Comparison of ENCODE assay signal across 8 cellular contexts in genomic region chr2:48531141-48531648, GRCh38. TPM values are rescaled to one million over a fixed set of nuclear protein-coding genes. Genes with fewer than 3 reads are reported as not detected.
DNase-seq lines count a peak whose midpoint lies in the region; ATAC-seq and TF ChIP-seq lines count a peak whose summit lies in the region.

No MANE protein-coding gene starts in this region.

- peaks cover 9% of the 10 kb centered on the region for H3K4me1 ChIP-seq in parathyroid adenoma

- no peak overlapping the region for H3K9ac ChIP-seq in parathyroid adenoma

- H3K4me3 ChIP-seq in WI38 (ENCODE audit: low read depth, low read length) (peak overlapping the region; percentile 70), parathyroid adenoma (ENCODE audit: low read depth, low read length) (peak overlapping the region; percentile 65)

- TF ChIP-seq CTCF in WI38 (IDR thresholded peaks at IDR 0.05; ENCODE audit: low read depth, low read length) (no peak), glutamatergic neuron (IDR thresholded peaks at IDR 0.05; ENCODE audit: partially characterized antibody, unreplicated experiment) (no peak), parathyroid adenoma (IDR thresholded peaks at IDR 0.05) (no peak)

- no peaks in the 10 kb centered on the region for H3K79me2 ChIP-seq in parathyroid adenoma

- H3K4me1 Mint-ChIP-seq in activated CD4-positive, alpha-beta T cell treated with anti-CD3 and anti-CD28 coated beads, Interleukin-2, amount 10 ng/mL, durations not matched to agents 7 days and 5 days: peaks cover 16% of the 10 kb centered on the region
- peaks cover 12% of the 10 kb centered on the region for H3K4me1 Mint-ChIP-seq in glutamatergic neuron (ENCODE audit: low read depth, unreplicated experiment)

- peaks cover 14% of the 10 kb centered on the region for H3K27me3 Mint-ChIP-seq in activated CD4-positive, alpha-beta T cell treated with anti-CD3 and anti-CD28 coated beads, Interleukin-2, amount 10 ng/mL, durations not matched to agents 7 days and 5 days
- peaks cover 3% of the 10 kb centered on the region for H3K27me3 Mint-ChIP-seq in glutamatergic neuron (ENCODE audit: unreplicated experiment)

- H3K9me3 ChIP-seq in parathyroid adenoma (ENCODE audit: control insufficient read depth, low read length): no peaks in the 10 kb centered on the region

- H2AFZ ChIP-seq in parathyroid adenoma: peak overlapping the region; percentile 90

- H3K4me3 Mint-ChIP-seq in activated CD4-positive, alpha-beta T cell treated with anti-CD3 and anti-CD28 coated beads, Interleukin-2, amount 10 ng/mL, durations not matched to agents 7 days and 5 days: peak overlapping the region; percentile 74
- peak overlapping the region; percentile 93 for H3K4me3 Mint-ChIP-seq in glutamatergic neuron (ENCODE audit: unreplicated experiment)

- no peak for ATAC-seq in HG03039 (IDR thresholded peaks at IDR 0.05; ENCODE audit: unreplicated experiment)

- peak overlapping the region; percentile 67 for H3K27ac ChIP-seq in parathyroid adenoma

- no peak for DNase-seq in activated CD4-positive, alpha-beta T cell treated with anti-CD3 and anti-CD28 coated beads, Interleukin-2, amount 10 ng/mL, durations not matched to agents 7 days and 5 days
- no peak for DNase-seq in activated CD4-positive, alpha-beta T cell treated with anti-CD3 and anti-CD28 coated beads for 48 hours
- DNase-seq in glutamatergic neuron: no peak
- no peak for DNase-seq in activated CD8-positive, alpha-beta memory T cell treated with anti-CD3 and anti-CD28 coated beads, Interleukin-2, amount 50 U/mL, for 4 hours
- no peak for DNase-seq in effector CD8-positive, alpha-beta T cell (lab: John Stamatoyannopoulos, UW)

- no peaks in the 10 kb centered on the region for H3K9me3 Mint-ChIP-seq in activated CD4-positive, alpha-beta T cell treated with anti-CD3 and anti-CD28 coated beads, Interleukin-2, amount 10 ng/mL, durations not matched to agents 7 days and 5 days
- peaks cover 2% of the 10 kb centered on the region for H3K9me3 Mint-ChIP-seq in glutamatergic neuron (ENCODE audit: unreplicated experiment)

- no peaks in the 10 kb centered on the region for H3K36me3 ChIP-seq in parathyroid adenoma (ENCODE audit: control insufficient read depth, insufficient read depth, low read length)

- CTCF ChIA-PET in activated CD4-positive, alpha-beta T cell treated with anti-CD3 and anti-CD28 coated beads, Interleukin-2, amount 10 ng/mL, durations not matched to agents 7 days and 5 days (lab: Charles Lee): interaction anchor here (0.9 to 1.0 kb wide), 2 partner anchors 9 to 13 kb away, joined by 3 to 4 read pairs; no protein-coding TSS in a partner anchor

- H3K4me2 ChIP-seq in parathyroid adenoma (ENCODE audit: low read length): peak overlapping the region; percentile 50

- H3K36me3 Mint-ChIP-seq in activated CD4-positive, alpha-beta T cell treated with anti-CD3 and anti-CD28 coated beads, Interleukin-2, amount 10 ng/mL, durations not matched to agents 7 days and 5 days (ENCODE audit: low read depth): peaks cover 2% of the 10 kb centered on the region
- H3K36me3 Mint-ChIP-seq in glutamatergic neuron (ENCODE audit: unreplicated experiment): no peaks in the 10 kb centered on the region

- no peak overlapping the region for H3K27ac Mint-ChIP-seq in activated CD4-positive, alpha-beta T cell treated with anti-CD3 and anti-CD28 coated beads, Interleukin-2, amount 10 ng/mL, durations not matched to agents 7 days and 5 days
- no peak overlapping the region for H3K27ac Mint-ChIP-seq in glutamatergic neuron (ENCODE audit: unreplicated experiment)

- no peaks in the 10 kb centered on the region for H3K27me3 ChIP-seq in parathyroid adenoma (ENCODE audit: control insufficient read depth, insufficient read depth, low read length)

- POLR2A ChIA-PET in activated CD4-positive, alpha-beta T cell treated with anti-CD3 and anti-CD28 coated beads, Interleukin-2, amount 10 ng/mL, durations not matched to agents 7 days and 5 days (lab: Charles Lee): no interaction called here

RNA-seq across cellular contexts. Expression of gene STON1, which starts 1.2 kb away (rescaled TPM):
- total RNA-seq in activated CD4-positive, alpha-beta T cell treated with anti-CD3 and anti-CD28 coated beads, Interleukin-2, amount 10 ng/mL, durations not matched to agents 7 days and 5 days: 1 to 10 TPM; 1.9 to 2.1 TPM
- total RNA-seq in glutamatergic neuron (ENCODE audit: unreplicated experiment): 4.2 TPM
